ENCODE assay signal across 8 cellular contexts in the genomic region with DNA sequence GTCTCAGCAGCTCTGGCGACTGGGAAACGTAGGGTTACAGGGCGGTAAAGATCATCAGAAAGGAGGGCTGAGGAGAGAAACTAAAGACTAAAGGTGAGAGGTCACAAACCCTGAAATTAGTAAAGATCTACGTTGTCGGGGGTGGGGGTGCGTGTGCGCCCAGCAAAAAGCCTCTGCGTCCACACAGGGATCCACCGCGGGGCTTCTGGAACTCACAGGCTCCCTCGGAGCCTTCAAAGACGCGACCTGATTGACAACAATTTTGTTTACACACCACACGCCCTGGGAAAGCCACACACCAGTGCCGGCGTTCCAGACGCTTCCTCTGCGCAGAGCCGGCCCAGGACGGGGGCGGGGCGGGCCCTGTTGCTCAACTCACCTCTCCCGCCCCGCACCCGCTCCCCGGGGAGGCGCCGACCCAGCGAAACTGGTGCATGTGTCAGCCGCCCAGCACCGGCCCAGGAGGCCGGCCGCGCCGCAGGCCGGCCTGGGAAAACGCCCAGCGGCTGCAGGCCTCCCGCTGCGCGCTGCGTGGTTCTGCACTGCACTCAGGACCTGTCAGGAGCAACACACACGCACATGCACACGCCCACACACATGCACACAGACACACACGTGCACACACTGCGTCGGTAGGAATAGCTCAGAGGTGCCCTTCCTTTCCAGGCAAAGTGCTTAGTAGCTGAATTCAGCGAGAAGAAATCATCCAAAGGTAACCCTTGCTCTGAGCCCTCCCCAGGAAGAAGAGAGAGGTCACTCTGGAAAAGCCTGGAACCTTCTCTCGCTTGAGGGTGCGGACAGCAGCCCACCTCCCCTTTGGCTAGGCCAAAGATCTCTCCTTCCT. TPM values are rescaled to one million over a fixed set of nuclear protein-coding genes. Genes with fewer than 3 reads are reported as not detected.
DNase-seq lines count a peak whose midpoint lies in the region; ATAC-seq, FAIRE-seq and TF ChIP-seq lines count a peak whose summit lies in the region.

No MANE protein-coding gene starts in this region.

- BruUV-seq in K562 (replicated peaks; lab: Mats Ljungman, UMichigan), result no TSS peak

- H3K4me2 ChIP-seq in K562 (ENCODE audit: insufficient read depth, low read length) (peak overlapping the region; percentile 86), smooth muscle cell (peak overlapping the region; percentile 77)

- peak; percentile 90 for ATAC-seq in CD4-positive, alpha-beta T cell (ENCODE audit: poor library complexity)
- peak; percentile 80 for ATAC-seq in GM19455 (IDR thresholded peaks at IDR 0.05; ENCODE audit: unreplicated experiment)
- ATAC-seq in HG03571 (IDR thresholded peaks at IDR 0.05; ENCODE audit: unreplicated experiment), result peak; percentile 84
- peak; percentile 97 for ATAC-seq in K562

- CTCF ChIA-PET in CD4-positive, alpha-beta T cell (lab: Charles Lee), result interaction anchor here (0.8 to 1.4 kb wide), 4 partner anchors 8 to 1404 kb away, joined by 4 to 5 read pairs (median 4); no protein-coding TSS in a partner anchor
- CTCF ChIA-PET in K562 (lab: Yijun Ruan, JAX; ENCODE audit: low intra/inter-chr PET ratio), result no interaction called here

- WGBS in K562 (ENCODE audit: insufficient coverage, low coverage, missing lambda C conversion rate), result 7% methylated on average over 41 of the region's 50 CpGs
- WGBS in smooth muscle cell (ENCODE audit: low lambda C conversion rate), result 13% methylated on average over 45 of the region's 50 CpGs

- H3K36me3 Mint-ChIP-seq in CD4-positive, alpha-beta T cell (ENCODE audit: low read depth), result no peaks in the 10 kb centered on the region

- H3K9me1 ChIP-seq in K562 (ENCODE audit: control insufficient read depth, insufficient read depth, low read length), result no peaks in the 10 kb centered on the region

- H3K9me3 Mint-ChIP-seq in CD4-positive, alpha-beta T cell, result no peaks in the 10 kb centered on the region

- peak overlapping the region; percentile 51 for H3K27ac ChIP-seq in CD4-positive, alpha-beta T cell (ENCODE audit: low read depth, low read length)
- peak overlapping the region; percentile 90 for H3K27ac ChIP-seq in K562 (ENCODE audit: extremely low read depth, low read depth, low read length)
- peak overlapping the region; percentile 86 for H3K27ac ChIP-seq in smooth muscle cell (ENCODE audit: low read depth)

- peak; percentile 51 to 83 (median 69) for DNase-seq in CD4-positive, alpha-beta T cell
- peak; percentile 70 for DNase-seq in T1000 (lab: John Stamatoyannopoulos, UW)
- DNase-seq in K562 (ENCODE audit: extremely low read depth in 1 of 4, low spot score in 3 of 4), result peak; percentile 87 to 97 (median 90)
- peak; percentile 58 for DNase-seq in iPS-NIHi7 (ENCODE audit: extremely low spot score)
- DNase-seq in smooth muscle cell (lab: John Stamatoyannopoulos, UW; ENCODE audit: unreplicated experiment), result peak; percentile 67
- no peak for DNase-seq in NCI-H187 treated with DMSO at 0.1 percent for 48 hours (lab: John Stamatoyannopoulos, UW)

- H3F3A ChIP-seq in smooth muscle cell (ENCODE audit: low read depth), result peaks cover 17% of the 10 kb centered on the region

- in situ Hi-C loops in K562 (cut with MboI), result no loop called here

- TF ChIP-seq RAD21 in K562 (CRISPR knock-in tag; conservative IDR thresholded peaks at IDR 0.05 in 1 of 2, IDR thresholded peaks at IDR 0.05 in 1 of 2), result peak in 1 of 2 experiments; percentile 27; a peak in 2 of 4 replicates

- peak overlapping the region; percentile 99 for H2AFZ ChIP-seq in K562 (ENCODE audit: low read depth, low read length)
- H2AFZ ChIP-seq in smooth muscle cell (ENCODE audit: low read depth), result peak overlapping the region; percentile 19

- H3K27me3 ChIP-seq in CD4-positive, alpha-beta T cell (ENCODE audit: control insufficient read depth, insufficient read depth, low read length), result no peaks in the 10 kb centered on the region
- H3K27me3 ChIP-seq in K562 (ENCODE audit: control insufficient read depth in 2 of 2, insufficient read depth in 2 of 2, low read length in 2 of 2), result no peaks in the 10 kb centered on the region
- H3K27me3 ChIP-seq in smooth muscle cell (ENCODE audit: low read depth), result no peaks in the 10 kb centered on the region

- peak; percentile 77 for TF ChIP-seq POLR2A in K562 (conservative IDR thresholded peaks at IDR 0.05)

- no peaks in the 10 kb centered on the region for H3K36me3 ChIP-seq in K562 (ENCODE audit: control insufficient read depth, insufficient read depth, low read length)
- no peaks in the 10 kb centered on the region for H3K36me3 ChIP-seq in smooth muscle cell (ENCODE audit: low read depth)

- peaks cover 26% of the 10 kb centered on the region for H3K4me1 Mint-ChIP-seq in CD4-positive, alpha-beta T cell (ENCODE audit: low read depth)

- H3K79me2 ChIP-seq in K562 (ENCODE audit: control insufficient read depth, insufficient read depth, low read length), result no peaks in the 10 kb centered on the region
- no peaks in the 10 kb centered on the region for H3K79me2 ChIP-seq in smooth muscle cell (ENCODE audit: low read depth)

- POLR2A ChIA-PET in CD4-positive, alpha-beta T cell (lab: Charles Lee), result interaction anchor here (0.7 to 3.4 kb wide), 10 partner anchors 26 to 324 kb away, joined by 3 to 54 read pairs (median 4); partner anchors contain the start of gene ARID1B
- POLR2A ChIA-PET in K562 (lab: Yijun Ruan, JAX), result interaction anchor here (0.6 to 1.4 kb wide), 6 partner anchors 9 to 61 kb away, joined by 3 to 5 read pairs (median 4); no protein-coding TSS in a partner anchor

- H3K27me3 Mint-ChIP-seq in CD4-positive, alpha-beta T cell, result no peaks in the 10 kb centered on the region

- H3K27ac Mint-ChIP-seq in CD4-positive, alpha-beta T cell, result peak overlapping the region; percentile 97

- intact Hi-C loops in CD4-positive, alpha-beta T cell (cut with DNase I, micrococcal nuclease), result loop anchor here in 1 of 2 experiments (1.0 to 2.0 kb wide), 2 partner anchors 33 to 56 kb away; no protein-coding TSS in a partner anchor
- intact Hi-C loops in K562 (cut with micrococcal nuclease), result loop anchor here (2.0 kb wide), 2 partner anchors 31 to 57 kb away; partner anchors contain the start of gene ARID1B

- H4K20me1 ChIP-seq in K562 (replicated peaks; ENCODE audit: control insufficient read depth, insufficient read depth, low read length), result no peaks in the 10 kb centered on the region
- H4K20me1 ChIP-seq in smooth muscle cell (ENCODE audit: low read depth), result no peaks in the 10 kb centered on the region

- peak overlapping the region; percentile 91 for H3K4me3 Mint-ChIP-seq in CD4-positive, alpha-beta T cell

- no peaks in the 10 kb centered on the region for H3K9me3 ChIP-seq in CD4-positive, alpha-beta T cell (ENCODE audit: control insufficient read depth, low read length)
- H3K9me3 ChIP-seq in K562 (replicated peaks; ENCODE audit: control insufficient read depth, insufficient read depth, low read depth, low read length), result no peaks in the 10 kb centered on the region; the same call in 1 of the 2 replicates
- no peaks in the 10 kb centered on the region for H3K9me3 ChIP-seq in smooth muscle cell (replicated peaks; ENCODE audit: low read depth)

- H3K9ac ChIP-seq in K562 (ENCODE audit: insufficient read depth in 1 of 2, low read depth in 2 of 2, low read length in 2 of 2) (peak overlapping the region; percentile 77 to 92), smooth muscle cell (ENCODE audit: low read depth) (peak overlapping the region; percentile 78)

- TF ChIP-seq EP300 in K562 (IDR thresholded peaks at IDR 0.05; ENCODE audit: low read length), result peak; percentile 52

- TF ChIP-seq CTCF in CD4-positive, alpha-beta T cell (IDR thresholded peaks at IDR 0.05), result no peak
- TF ChIP-seq CTCF in K562 (IDR thresholded peaks at IDR 0.05 in 2 of 3, conservative IDR thresholded peaks at IDR 0.05 in 1 of 3; ENCODE audit: insufficient read depth in 2 of 3, low read depth in 1 of 3, low read length in 3 of 3) (no peak), smooth muscle cell (IDR thresholded peaks at IDR 0.05; ENCODE audit: borderline replicate concordance, insufficient read depth, poor library complexity, severe bottlenecking) (no peak)

- H3K4me1 ChIP-seq in K562 (replicated peaks in 1 of 2; ENCODE audit: control insufficient read depth in 2 of 2, insufficient read depth in 2 of 2, low read length in 2 of 2), result peaks cover 33% of the 10 kb centered on the region in 2 experiments
- H3K4me1 ChIP-seq in smooth muscle cell (ENCODE audit: low read depth), result peaks cover 21% of the 10 kb centered on the region

- H3K4me3 ChIP-seq in K562 (peak overlapping the region; percentile 29), smooth muscle cell (peak overlapping the region; percentile 24)

- peak; percentile 84 for FAIRE-seq in K562 (lab: Jason Lieb, UNC)

RNA-seq across cellular contexts. Expression of gene ARID1B, which starts 57.2 kb away (rescaled TPM):
- 100 to 1,000 TPM; 120 to 125 TPM for total RNA-seq in CD4-positive, alpha-beta T cell
- 166 and 348 TPM in 2 replicates for total RNA-seq in K562 (2011; cell fraction: chromatin; rRNA removed; ENCODE audit: low replicate concordance)
- 89.6 and 106 TPM in 2 replicates for total RNA-seq in K562 (2011; cell fraction: nucleolus; rRNA removed)
- total RNA-seq in K562 (2011; cell fraction: nucleoplasm; rRNA removed), result 226 and 418 TPM in 2 replicates
- total RNA-seq in K562 (2014; rRNA removed) (19.3 and 21.3 TPM in 2 replicates), K562 (2014; rRNA removed; fragmentation: Illumina TruSeq; extraction: Trizol) (32.9 and 37.6 TPM in 2 replicates), K562 (2015; rRNA removed; fragmentation: Illumina TruSeq; extraction: Trizol) (33.7 and 34.3 TPM in 2 replicates), K562 (2021) (48.6 and 50.5 TPM in 2 replicates), smooth muscle cell (52.8 and 65.4 TPM in 2 replicates)
- polyA plus RNA-seq in K562 (2011; rRNA removed) (20.5 and 20.7 TPM in 2 replicates), K562 (2014; fragmentation: Illumina TruSeq; extraction: Trizol) (26.2 and 30.1 TPM in 2 replicates), K562 (2014; fragmentation: Nextera tagmentation; extraction: Ambion mirVana) (10 to 100 TPM; 12.5 to 25.8 TPM), K562 (2014; rRNA removed) (21.8 and 22.3 TPM in 2 replicates), smooth muscle cell (30.1 and 40.2 TPM in 2 replicates)
- 16.9 and 20.5 TPM in 2 replicates for polyA plus RNA-seq in K562 (2011; cell fraction: cytosol; rRNA removed)
- 46.8 and 68.6 TPM in 2 replicates for polyA plus RNA-seq in K562 (2011; cell fraction: nucleus; rRNA removed)
- 25.9 and 27.1 TPM in 2 replicates for polyA plus RNA-seq in K562 (2012)
- polyA minus RNA-seq in K562 (2011; rRNA and poly(A)+ RNA removed), result 81.8 and 86.3 TPM in 2 replicates
- polyA minus RNA-seq in K562 (2011; cell fraction: cytosol; rRNA and poly(A)+ RNA removed), result 64.9 and 82.5 TPM in 2 replicates
- polyA minus RNA-seq in K562 (2011; cell fraction: nucleus; rRNA and poly(A)+ RNA removed), result 157 and 175 TPM in 2 replicates
